In genomic region chr6:158567871-158568401, GRCh38 we compare ENCODE assay signal across 1 cellular context.
TF ChIP-seq lines count a peak whose summit lies in the region.

No MANE protein-coding gene starts in this region.

TF ChIP-seq in WTC11, 78 proteins besides CTCF, POLR2A, EP300 and RAD21 (continued from another document):
- TF ChIP-seq MLX (CRISPR knock-in tag; IDR thresholded peaks at IDR 0.05) (no peak), MYBL2 (CRISPR knock-in tag; IDR thresholded peaks at IDR 0.05) (no peak), ATF2 (CRISPR knock-in tag; IDR thresholded peaks at IDR 0.05; ENCODE audit: borderline replicate concordance, low read depth) (no peak), NR1H2 (CRISPR knock-in tag; IDR thresholded peaks at IDR 0.05) (no peak), OVOL2 (CRISPR knock-in tag; IDR thresholded peaks at IDR 0.05; ENCODE audit: borderline replicate concordance) (no peak), FOXK1 (CRISPR knock-in tag; IDR thresholded peaks at IDR 0.05) (no peak), ZNF281 (CRISPR knock-in tag; IDR thresholded peaks at IDR 0.05) (no peak), ZNF219 (CRISPR knock-in tag; IDR thresholded peaks at IDR 0.05; ENCODE audit: borderline replicate concordance) (no peak), KAT7 (CRISPR knock-in tag; IDR thresholded peaks at IDR 0.05; ENCODE audit: borderline replicate concordance) (no peak), CDX4 (CRISPR knock-in tag; IDR thresholded peaks at IDR 0.05; ENCODE audit: borderline replicate concordance) (no peak)
